ENCODE assay signal across 17 cellular contexts in the genomic region with DNA sequence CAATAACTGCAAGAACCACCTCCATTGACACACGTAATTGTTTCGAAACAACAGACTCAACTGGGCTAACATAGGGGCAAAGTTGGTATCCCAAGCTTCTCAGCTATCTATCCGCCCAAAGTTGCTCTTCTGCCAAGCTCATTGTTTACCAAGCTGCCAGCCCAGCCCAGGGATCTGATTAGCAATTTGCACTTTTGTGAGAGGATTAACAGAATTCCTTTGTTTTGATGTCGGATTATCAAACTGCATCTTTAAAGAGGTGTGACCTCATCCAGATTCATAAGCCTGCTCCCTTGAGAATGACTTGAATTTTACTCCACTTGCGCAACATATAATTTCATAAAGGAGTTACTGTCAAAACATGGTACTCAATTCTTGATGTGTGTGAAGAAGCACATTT.
DNase-seq lines count a peak whose midpoint lies in the region; ATAC-seq and TF ChIP-seq lines count a peak whose summit lies in the region.
"Had no signal": no experiment of that assay in that cellular context is flagged by ENCODE, and none has a peak within 500 bp of the region (broad histone marks: within the 10 kb centered on the region; RNA-seq: fewer than 3 reads in every experiment).

No MANE protein-coding gene starts in this region.

- no peaks in the 10 kb centered on the region for H3K27me3 Mint-ChIP-seq in activated B cell treated with CpG ODN at 0.5 μM for 24 hours
- H3K27me3 Mint-ChIP-seq: activated CD4-positive, alpha-beta memory T cell treated with anti-CD3 and anti-CD28 coated beads for 36 hours had no signal

- peaks cover 3% of the 10 kb centered on the region for H4K20me1 ChIP-seq in smooth muscle cell (ENCODE audit: low read depth)

- H3K4me1 ChIP-seq in iPS-20b (ENCODE audit: insufficient read depth, low read length) (peaks cover 38% of the 10 kb centered on the region), smooth muscle cell (ENCODE audit: low read depth) (peaks cover 40% of the 10 kb centered on the region)
- H3K4me1 ChIP-seq: uterus had no signal

- peak overlapping the region; percentile 59 for H3K4me2 ChIP-seq in smooth muscle cell

- H3K9me3 Mint-ChIP-seq in activated B cell treated with CpG ODN at 0.5 μM for 24 hours: peaks cover 9% of the 10 kb centered on the region
- H3K9me3 Mint-ChIP-seq: activated CD4-positive, alpha-beta memory T cell treated with anti-CD3 and anti-CD28 coated beads for 36 hours had no signal

- H3K4me3 ChIP-seq in iPS-20b (ENCODE audit: low read length): peak overlapping the region; percentile 33; the same call in 1 of the 2 replicates
- H3K4me3 ChIP-seq in smooth muscle cell: no peak overlapping the region
- H3K4me3 ChIP-seq: lung, uterus had no signal

- TF ChIP-seq CTCF in activated B cell treated with CpG ODN at 0.5 μM for 24 hours (IDR thresholded peaks at IDR 0.05) (no peak), smooth muscle cell (IDR thresholded peaks at IDR 0.05; ENCODE audit: borderline replicate concordance, insufficient read depth, poor library complexity, severe bottlenecking) (no peak)

- no peaks in the 10 kb centered on the region for H3K27me3 ChIP-seq in iPS-20b (ENCODE audit: insufficient read depth, low read length)
- H3K27me3 ChIP-seq in smooth muscle cell (ENCODE audit: low read depth): no peaks in the 10 kb centered on the region
- H3K27me3 ChIP-seq: uterus had no signal

- POLR2A ChIA-PET in activated B cell treated with CpG ODN at 0.5 μM for 24 hours (lab: Charles Lee): interaction anchor here (1.6 kb wide), 1 partner anchor 325 kb away, joined by 5 read pairs; no protein-coding TSS in a partner anchor

- no peak overlapping the region for H2AFZ ChIP-seq in smooth muscle cell (ENCODE audit: low read depth)

- no peak for ATAC-seq in activated B cell treated with CpG ODN at 0.5 μM for 24 hours (ENCODE audit: low read depth)
- ATAC-seq in HG03571 (IDR thresholded peaks at IDR 0.05; ENCODE audit: unreplicated experiment): no peak
- ATAC-seq in HG03039 (IDR thresholded peaks at IDR 0.05; ENCODE audit: unreplicated experiment): no peak
- ATAC-seq: activated T-cell treated with anti-CD3 and anti-CD28 coated beads, Interleukin-2, amount 50 U/mL, for 72 hours; natural killer cell had no signal

- DNase-seq in NCI-H748 (lab: John Stamatoyannopoulos, UW; ENCODE audit: unreplicated experiment) (peak; percentile 2), NCI-H748 treated with DMSO at 0.1 percent for 48 hours (lab: John Stamatoyannopoulos, UW) (no peak), activated B cell treated with CpG ODN at 0.5 μM for 24 hours (no peak), smooth muscle cell (lab: John Stamatoyannopoulos, UW; ENCODE audit: unreplicated experiment) (no peak), T1000 (lab: John Stamatoyannopoulos, UW) (no peak)
- DNase-seq: activated CD4-positive, alpha-beta memory T cell treated with anti-CD3 and anti-CD28 coated beads for 36 hours; activated T-cell treated with anti-CD3 and anti-CD28 coated beads, Interleukin-2, amount 50 U/mL, for 72 hours; DND-41; natural killer cell; NCI-H1694; NCI-H510A; uterus had no signal

- H3K9me3 ChIP-seq in iPS-20b (ENCODE audit: insufficient read depth, low read depth, low read length) (no peaks in the 10 kb centered on the region), smooth muscle cell (replicated peaks; ENCODE audit: low read depth) (no peaks in the 10 kb centered on the region)
- H3K9me3 ChIP-seq: uterus had no signal

- no peaks in the 10 kb centered on the region for H3F3A ChIP-seq in smooth muscle cell (ENCODE audit: low read depth)

- H3K4me3 Mint-ChIP-seq in activated B cell treated with CpG ODN at 0.5 μM for 24 hours: no peak overlapping the region
- H3K4me3 Mint-ChIP-seq: activated CD4-positive, alpha-beta memory T cell treated with anti-CD3 and anti-CD28 coated beads for 36 hours; activated T-cell treated with anti-CD3 and anti-CD28 coated beads, Interleukin-2, amount 50 U/mL, for 72 hours; CD14-positive monocyte; natural killer cell had no signal

- H3K36me3 ChIP-seq in iPS-20b (ENCODE audit: insufficient read depth, low read depth, low read length) (no peaks in the 10 kb centered on the region), smooth muscle cell (ENCODE audit: low read depth) (no peaks in the 10 kb centered on the region)
- H3K36me3 ChIP-seq: uterus had no signal

- 74% methylated on average over 5 of the region's 5 CpGs for WGBS in smooth muscle cell (ENCODE audit: low lambda C conversion rate)

- peaks cover 16% of the 10 kb centered on the region for H3K79me2 ChIP-seq in smooth muscle cell (ENCODE audit: low read depth)

- H3K4me1 Mint-ChIP-seq in activated B cell treated with CpG ODN at 0.5 μM for 24 hours: peaks cover 40% of the 10 kb centered on the region
- H3K4me1 Mint-ChIP-seq: CD14-positive monocyte, natural killer cell had no signal

- CTCF ChIA-PET in activated B cell treated with CpG ODN at 0.5 μM for 24 hours (lab: Charles Lee): no interaction called here

- peaks cover 3% of the 10 kb centered on the region for H3K36me3 Mint-ChIP-seq in activated B cell treated with CpG ODN at 0.5 μM for 24 hours (ENCODE audit: low read depth)
- H3K36me3 Mint-ChIP-seq: activated CD4-positive, alpha-beta memory T cell treated with anti-CD3 and anti-CD28 coated beads for 36 hours; CD14-positive monocyte; natural killer cell had no signal

- H3K27ac Mint-ChIP-seq in activated B cell treated with CpG ODN at 0.5 μM for 24 hours: peak overlapping the region; percentile 32
- H3K27ac Mint-ChIP-seq: activated CD4-positive, alpha-beta memory T cell treated with anti-CD3 and anti-CD28 coated beads for 36 hours; activated T-cell treated with anti-CD3 and anti-CD28 coated beads, Interleukin-2, amount 50 U/mL, for 72 hours; CD14-positive monocyte; natural killer cell had no signal

- intact Hi-C loops in activated B cell treated with CpG ODN at 0.5 μM for 24 hours (cut with micrococcal nuclease): no loop called here

- peak overlapping the region; percentile 23; the same call in 1 of the 2 replicates for H3K9ac ChIP-seq in iPS-20b (ENCODE audit: low read depth, low read length)
- no peak overlapping the region for H3K9ac ChIP-seq in smooth muscle cell (ENCODE audit: low read depth)

- H3K27ac ChIP-seq in iPS-20b (ENCODE audit: low read length) (no peak overlapping the region), smooth muscle cell (ENCODE audit: low read depth) (peak overlapping the region; percentile 55)
- H3K27ac ChIP-seq: uterus had no signal
